ENCODE assay signal across 11 cellular contexts in genomic region chr16:66618588-66618987, GRCh38. TPM values are rescaled to one million over a fixed set of nuclear protein-coding genes. Genes with fewer than 3 reads are reported as not detected.
A peak's percentile ranks its signal among the peaks of the same experiment; 100 is the strongest.
DNase-seq lines count a peak whose midpoint lies in the region; ATAC-seq and TF ChIP-seq lines count a peak whose summit lies in the region.
"Had no signal": no experiment of that assay in that cellular context is flagged by ENCODE, and none has a peak within 500 bp of the region (broad histone marks: within the 10 kb centered on the region; RNA-seq: fewer than 3 reads in every experiment).

No MANE protein-coding gene starts in this region.

- H3K27ac ChIP-seq in HEK293 (ENCODE audit: extremely low read depth, low read depth, low read length) (no peak overlapping the region), heart right ventricle (peak overlapping the region in 1 of 10 donors; percentile 26)

- intact Hi-C loops in heart right ventricle (cut with DNase I), result loop anchor here in 1 of 10 donors (10.0 kb wide), 1 partner anchor 246 kb away; no protein-coding TSS in a partner anchor

- CTCF ChIA-PET in HEK293 (lab: Yijun Ruan, JAX), result interaction anchor here (0.7 to 5.3 kb wide), 5 partner anchors 10 to 249 kb away, joined by 3 to 28 read pairs (median 4); no protein-coding TSS in a partner anchor

- no peak for TF ChIP-seq CTCF in HEK293 (tag by site-specific recombination; IDR thresholded peaks at IDR 0.05)
- no peak for TF ChIP-seq CTCF in heart right ventricle (IDR thresholded peaks at IDR 0.05)

- H3K4me1 ChIP-seq in HEK293 (ENCODE audit: control insufficient read depth, insufficient read depth, low read length) (peaks cover 13% of the 10 kb centered on the region), adipocyte (ENCODE audit: control insufficient read depth, insufficient read depth, low read length) (peaks cover 81% of the 10 kb centered on the region), heart right ventricle (peaks cover 0 to 27% (median 18%) of the 10 kb centered on the region in 9 donors)

- peak overlapping the region; percentile 76 for H3K9ac ChIP-seq in adipocyte (ENCODE audit: low read length)

- POLR2A ChIA-PET in HEK293 (lab: Yijun Ruan, JAX), result interaction anchor here (1.3 kb wide), 1 partner anchor 10 kb away, joined by 4 read pairs; no protein-coding TSS in a partner anchor

- H3K36me3 ChIP-seq in HEK293 (ENCODE audit: control insufficient read depth in 2 of 2, insufficient read depth in 1 of 2, low read length in 2 of 2), result peaks cover 0 to 71% of the 10 kb centered on the region in 2 experiments; a peak in 1 of 3 replicates
- peaks cover 13% of the 10 kb centered on the region for H3K36me3 ChIP-seq in adipocyte (ENCODE audit: control insufficient read depth, insufficient read depth, low read length, severe bottlenecking)
- H3K36me3 ChIP-seq in heart right ventricle, result peaks cover 0 to 36% (median 0%) of the 10 kb centered on the region in 9 donors

- DNase-seq in adipocyte (ENCODE audit: low read depth) (peak; percentile 93), heart right ventricle (no peak), smooth muscle cell of the brain vasculature (ENCODE audit: low read depth, low spot score) (peak; percentile 67), COLO829 (ENCODE audit: low spot score) (no peak), UCSD-AML1 (lab: John Stamatoyannopoulos, UW; ENCODE audit: unreplicated experiment) (no peak)
- no peak for DNase-seq in effector CD4-positive, alpha-beta T cell
- DNase-seq: activated effector memory CD4-positive, alpha-beta T cell treated with anti-CD3 and anti-CD28 coated beads, Interleukin-2, amount 50 U/mL, for 16 hours; NCI-H1436 had no signal

- 79 to 82% methylated on average over 8 of the region's 8 CpGs for WGBS in heart right ventricle, 2 donors

- H3K27me3 ChIP-seq in adipocyte (replicated peaks; ENCODE audit: control insufficient read depth, insufficient read depth, low read length) (no peaks in the 10 kb centered on the region), heart right ventricle (no peaks in the 10 kb centered on the region)

- no peak overlapping the region for H3K4me3 ChIP-seq in HEK293 (ENCODE audit: low read depth, low read length)
- H3K4me3 ChIP-seq in adipocyte (ENCODE audit: low read length), result peak overlapping the region; percentile 43
- H3K4me3 ChIP-seq in heart right ventricle, result no peak overlapping the region
- H3K4me3 ChIP-seq: GM12878 had no signal

- peak in 6 of 8 donors; percentile 22 to 71 (median 43) for ATAC-seq in heart right ventricle
- no peak for ATAC-seq in HG02610 (IDR thresholded peaks at IDR 0.05; ENCODE audit: unreplicated experiment)
- ATAC-seq: GM12878 had no signal

- H3K9me3 ChIP-seq in HEK293 (ENCODE audit: control insufficient read depth, insufficient read depth, low read depth, low read length) (no peaks in the 10 kb centered on the region), adipocyte (ENCODE audit: control insufficient read depth, low read length) (no peaks in the 10 kb centered on the region), heart right ventricle (no peaks in the 10 kb centered on the region)

TF ChIP-seq in HEK293, 187 proteins besides CTCF, POLR2A, EP300 and RAD21:
- TF ChIP-seq ZNF600 (tag by site-specific recombination; IDR thresholded peaks at IDR 0.05) (peak; percentile 31; the same call in 1 of the 2 replicates), EGR2 (tag by site-specific recombination; IDR thresholded peaks at IDR 0.05; ENCODE audit: low read depth) (no peak), ZBTB8A (tag by site-specific recombination; IDR thresholded peaks at IDR 0.05) (no peak)
TF ChIP-seq in HEK293: peak in this region for 1.

RNA-seq across cellular contexts. Expression of gene CMTM3, which starts 14.1 kb away (rescaled TPM):
- total RNA-seq in heart right ventricle, result 10 to 100 TPM in 3 of 10 donors, 1 to 10 TPM in 7; 6.6 to 19.9 (median 7.9) TPM
- polyA plus RNA-seq in heart right ventricle, result 10 to 100 TPM; 12.0 to 18.0 TPM

RNA-seq across cellular contexts. Expression of gene CMTM2, which starts 39.3 kb away (rescaled TPM):
- under 1 TPM in 4 of 10 donors, not detected in 6; 0.33 to 0.95 (median 0.63) TPM for total RNA-seq in heart right ventricle
- not detected for polyA plus RNA-seq in heart right ventricle

RNA-seq across cellular contexts. Expression of gene CMTM1, which starts 52.3 kb away (rescaled TPM):
- 1 to 10 TPM in 5 of 10 donors, under 1 TPM in 5; 0.50 to 2.1 (median 0.98) TPM for total RNA-seq in heart right ventricle
- under 1 TPM in 1 of 2 donors, not detected in 1; 0.19 TPM for polyA plus RNA-seq in heart right ventricle

Comparison
In these comparisons a context has a peak if more than half of its experiments do, and no peak if none do; other contexts are left out.
1. DNase-seq: peak in adipocyte (single experiment) and smooth muscle cell of the brain vasculature (single experiment); none in heart right ventricle (0 of 2), effector CD4-positive, alpha-beta T cell (single experiment), COLO829 (single experiment) and UCSD-AML1 (single experiment).